Comparison of ENCODE assay signal across 20 cellular contexts in genomic region chr12:42760550-42760949, GRCh38.
DNase-seq lines count a peak whose midpoint lies in the region; ATAC-seq and TF ChIP-seq lines count a peak whose summit lies in the region.
"Had no signal": no experiment of that assay in that cellular context is flagged by ENCODE, and none has a peak within 500 bp of the region (broad histone marks: within the 10 kb centered on the region; RNA-seq: fewer than 3 reads in every experiment).

No MANE protein-coding gene starts in this region.

- H2BK12ac ChIP-seq in mesenchymal stem cell (ENCODE audit: low read length in 2 of 2): no peak overlapping the region

- H2BK5ac ChIP-seq in mesenchymal stem cell (ENCODE audit: low read depth, low read length, poor library complexity, severe bottlenecking): no peak overlapping the region

- DNase-seq in GM23338 (ENCODE audit: low spot score) (no peak), adipocyte (ENCODE audit: low read depth) (peak; percentile 6), mesenchymal stem cell (peak; percentile 15), suprapubic skin (ENCODE audit: low spot score in 2 of 2) (no peak), germinal center (ENCODE audit: low spot score) (no peak), NCI-H748 treated with DMSO at 0.1 percent for 48 hours (lab: John Stamatoyannopoulos, UW) (no peak), testis (no peak)
- DNase-seq: CD4-positive, CD25-positive, alpha-beta regulatory T cell; DMS153; DND-41; NCI-H1105 treated with DMSO at 0.1 percent for 48 hours; NCI-H2029 treated with DMSO at 0.1 percent for 48 hours; NCI-H446 treated with DMSO at 0.1 percent for 48 hours; NCI-H526; SHP77 treated with DMSO at 0.1 percent for 48 hours had no signal

- H3F3A ChIP-seq in GM23338 (replicated peaks; ENCODE audit: low read depth): peaks cover 5% of the 10 kb centered on the region; the same call in 1 of the 2 replicates

- peak overlapping the region; percentile 76 for H2AK5ac ChIP-seq in mesenchymal stem cell (ENCODE audit: low read length, severe bottlenecking)

- H2BK15ac ChIP-seq in mesenchymal stem cell (ENCODE audit: low read depth, poor library complexity, severe bottlenecking): no peak overlapping the region

- no peak overlapping the region for H3K14ac ChIP-seq in mesenchymal stem cell (ENCODE audit: low read length in 2 of 2)

- no peak overlapping the region for H3K4me2 ChIP-seq in GM23338
- H3K4me2 ChIP-seq in mesenchymal stem cell (ENCODE audit: low read length, poor library complexity, severe bottlenecking): no peak overlapping the region
- H3K4me2 ChIP-seq: BLaER1 had no signal

- H3K27ac Mint-ChIP-seq in GM23338: peak overlapping the region; percentile 67; the same call in 1 of the 2 replicates
- H3K27ac Mint-ChIP-seq: CD4-positive, CD25-positive, alpha-beta regulatory T cell had no signal

- H2AFZ ChIP-seq in GM23338: no peak overlapping the region
- H2AFZ ChIP-seq in mesenchymal stem cell (ENCODE audit: low read depth, low read length): no peak overlapping the region

- H3K4me1 ChIP-seq in GM23338 (ENCODE audit: insufficient read depth) (peaks cover 32% of the 10 kb centered on the region), adipocyte (ENCODE audit: control insufficient read depth, insufficient read depth, low read length) (peaks cover 45% of the 10 kb centered on the region), mesenchymal stem cell (ENCODE audit: control insufficient read depth, insufficient read depth, low read depth, low read length) (peaks cover 3% of the 10 kb centered on the region), suprapubic skin (peaks cover 24% of the 10 kb centered on the region), testis (no peaks in the 10 kb centered on the region)
- H3K4me1 ChIP-seq: BLaER1 had no signal

- H3K23ac ChIP-seq in mesenchymal stem cell (ENCODE audit: low read length in 2 of 2): no peak overlapping the region

- TF ChIP-seq POLR2A in suprapubic skin (IDR thresholded peaks at IDR 0.05) (no peak), testis (IDR thresholded peaks at IDR 0.05) (no peak)

- no peak for TF ChIP-seq EP300 in suprapubic skin (IDR thresholded peaks at IDR 0.05)

- H3K36me3 ChIP-seq in GM23338 (ENCODE audit: insufficient read depth) (no peaks in the 10 kb centered on the region), adipocyte (ENCODE audit: control insufficient read depth, insufficient read depth, low read length, severe bottlenecking) (no peaks in the 10 kb centered on the region), mesenchymal stem cell (ENCODE audit: control insufficient read depth in 1 of 2, insufficient read depth in 2 of 2, low read depth in 1 of 2, low read length in 2 of 2) (no peaks in the 10 kb centered on the region), suprapubic skin (no peaks in the 10 kb centered on the region), testis (ENCODE audit: low read depth, missing control alignments) (no peaks in the 10 kb centered on the region)
- H3K36me3 ChIP-seq: BLaER1, MG63 had no signal

- no peak overlapping the region for H3K18ac ChIP-seq in mesenchymal stem cell (ENCODE audit: low read depth in 1 of 2, low read length in 2 of 2)

- H2BK120ac ChIP-seq in mesenchymal stem cell (ENCODE audit: low read depth, low read length): no peak overlapping the region

- H3K4me3 Mint-ChIP-seq in GM23338: no peak overlapping the region
- H3K4me3 Mint-ChIP-seq: CD4-positive, CD25-positive, alpha-beta regulatory T cell had no signal

- H3K4me3 ChIP-seq in GM23338: no peak overlapping the region
- H3K4me3 ChIP-seq in adipocyte (ENCODE audit: low read length): peak overlapping the region; percentile 2
- no peak overlapping the region for H3K4me3 ChIP-seq in mesenchymal stem cell (ENCODE audit: insufficient read depth in 1 of 2, low read depth in 1 of 2, low read length in 2 of 2)
- no peak overlapping the region for H3K4me3 ChIP-seq in suprapubic skin
- no peak overlapping the region for H3K4me3 ChIP-seq in testis
- H3K4me3 ChIP-seq: BLaER1, K562, MG63 had no signal

- no peaks in the 10 kb centered on the region for H3K79me2 ChIP-seq in GM23338 (replicated peaks; ENCODE audit: insufficient read depth)

- TF ChIP-seq CTCF in GM23338 (conservative IDR thresholded peaks at IDR 0.05; ENCODE audit: low read depth in 2 of 2) (no peak), suprapubic skin (IDR thresholded peaks at IDR 0.05) (no peak), testis (IDR thresholded peaks at IDR 0.05) (no peak)

- H4K20me1 ChIP-seq in GM23338 (replicated peaks; ENCODE audit: insufficient read depth): no peaks in the 10 kb centered on the region
- H4K20me1 ChIP-seq: BLaER1 had no signal

- H3K9me3 Mint-ChIP-seq in GM23338: peaks cover 12% of the 10 kb centered on the region; the same call in 2 of the 3 replicates

- intact Hi-C loops in testis (cut with DNase I; ENCODE audit: low total_unique reads): no loop called here

- ATAC-seq in GM23338: no peak
- ATAC-seq: HepG2, K562, Panc1 had no signal

- peaks cover 18% of the 10 kb centered on the region; the same call in 1 of the 2 replicates for H3K9me2 ChIP-seq in GM23338 (ENCODE audit: insufficient read depth)

- H3K27me3 ChIP-seq in GM23338 (ENCODE audit: insufficient read depth) (no peaks in the 10 kb centered on the region), adipocyte (replicated peaks; ENCODE audit: control insufficient read depth, insufficient read depth, low read length) (no peaks in the 10 kb centered on the region), mesenchymal stem cell (ENCODE audit: control insufficient read depth in 1 of 2, insufficient read depth in 1 of 2, low read length in 2 of 2) (no peaks in the 10 kb centered on the region), suprapubic skin (no peaks in the 10 kb centered on the region), testis (no peaks in the 10 kb centered on the region)
- H3K27me3 ChIP-seq: BLaER1, MG63 had no signal

- H3K4ac ChIP-seq in mesenchymal stem cell (ENCODE audit: low read depth in 1 of 2, low read length in 2 of 2): no peak overlapping the region

- H3K79me1 ChIP-seq in mesenchymal stem cell (replicated peaks; ENCODE audit: low read length, poor library complexity, severe bottlenecking): no peaks in the 10 kb centered on the region

- no peak overlapping the region for H3K27ac ChIP-seq in GM23338 (ENCODE audit: low read depth)
- H3K27ac ChIP-seq in mesenchymal stem cell (ENCODE audit: low read length, poor library complexity, severe bottlenecking): no peak overlapping the region
- peak overlapping the region; percentile 18 for H3K27ac ChIP-seq in suprapubic skin
- no peak overlapping the region for H3K27ac ChIP-seq in testis
- H3K27ac ChIP-seq: BLaER1 had no signal

- no peak overlapping the region for H4K8ac ChIP-seq in mesenchymal stem cell (ENCODE audit: low read length)

- H3K36me3 Mint-ChIP-seq in GM23338 (ENCODE audit: low read depth): peaks cover 12% of the 10 kb centered on the region
- H3K36me3 Mint-ChIP-seq: CD4-positive, CD25-positive, alpha-beta regulatory T cell had no signal

- H3K9me3 ChIP-seq in adipocyte (ENCODE audit: control insufficient read depth, low read length) (no peaks in the 10 kb centered on the region), mesenchymal stem cell (ENCODE audit: control insufficient read depth, low read length) (no peaks in the 10 kb centered on the region), suprapubic skin (no peaks in the 10 kb centered on the region), testis (no peaks in the 10 kb centered on the region)
- H3K9me3 ChIP-seq: BLaER1, MG63 had no signal

- no peak overlapping the region for H4K91ac ChIP-seq in mesenchymal stem cell (ENCODE audit: low read length)

- H3K9ac ChIP-seq in adipocyte (ENCODE audit: low read length) (peak overlapping the region; percentile 44), mesenchymal stem cell (ENCODE audit: low read length) (no peak overlapping the region)
- H3K9ac ChIP-seq: BLaER1 had no signal

- peaks cover 40% of the 10 kb centered on the region for H3K4me1 Mint-ChIP-seq in GM23338

- peaks cover 9% of the 10 kb centered on the region for H3K27me3 Mint-ChIP-seq in GM23338 (ENCODE audit: insufficient read depth, low read depth, poor library complexity)
- H3K27me3 Mint-ChIP-seq: CD4-positive, CD25-positive, alpha-beta regulatory T cell had no signal

Comparison
In these comparisons a context has a peak if more than half of its experiments do, and no peak if none do; other contexts are left out.
1. DNase-seq: peak in adipocyte (single experiment) and mesenchymal stem cell (single experiment); none in GM23338 (single experiment), suprapubic skin (0 of 2), germinal center (single experiment), NCI-H748 treated with DMSO at 0.1 percent for 48 hours (single experiment) and testis (single experiment).